In genomic region chr6:135993321-135993720, GRCh38 we compare ENCODE assay signal across 13 cellular contexts.
DNase-seq lines count a peak whose midpoint lies in the region; ATAC-seq and TF ChIP-seq lines count a peak whose summit lies in the region.
"Had no signal": no experiment of that assay in that cellular context is flagged by ENCODE, and none has a peak within 500 bp of the region (broad histone marks: within the 10 kb centered on the region; RNA-seq: fewer than 3 reads in every experiment).

No MANE protein-coding gene starts in this region.

- peaks cover 41% of the 10 kb centered on the region for H3K4me1 Mint-ChIP-seq in HFFc6 (ENCODE audit: low read depth)
- peaks cover 27% of the 10 kb centered on the region for H3K4me1 Mint-ChIP-seq in dendritic cell treated with granulocyte-macrophage colony-stimulating factor and Interleukin-4, amounts not matched to agents 40 ng/mL and 50 ng/mL, for 4 days (ENCODE audit: low read depth)
- H3K4me1 Mint-ChIP-seq: CD8-positive, alpha-beta memory T cell had no signal

- DNase-seq in HFFc6 (no peak), osteoblast (ENCODE audit: insufficient read length, low spot score, missing footprints) (no peak), upper lobe of right lung (no peak), DMS153 treated with DMSO at 0.1 percent for 48 hours (lab: John Stamatoyannopoulos, UW; ENCODE audit: unreplicated experiment) (no peak)
- DNase-seq: Caco-2; CD8-positive, alpha-beta memory T cell; DMS79; EL; GM23248 had no signal

- H3K27me3 ChIP-seq in osteoblast (ENCODE audit: insufficient read depth, low read length) = no peaks in the 10 kb centered on the region
- no peaks in the 10 kb centered on the region for H3K27me3 ChIP-seq in upper lobe of right lung
- H3K27me3 ChIP-seq: BLaER1 had no signal

- no peaks in the 10 kb centered on the region for H3K36me3 ChIP-seq in osteoblast (ENCODE audit: insufficient read depth, low read length)
- H3K36me3 ChIP-seq in upper lobe of right lung = no peaks in the 10 kb centered on the region
- H3K36me3 ChIP-seq: BLaER1 had no signal

- intact Hi-C loops in dendritic cell treated with granulocyte-macrophage colony-stimulating factor and Interleukin-4, amounts not matched to agents 40 ng/mL and 50 ng/mL, for 4 days (cut with micrococcal nuclease) = no loop called here
- intact Hi-C loops in upper lobe of right lung (cut with DNase I) = no loop called here

- H3K36me3 Mint-ChIP-seq in HFFc6 (ENCODE audit: low read depth) = peaks cover 10% of the 10 kb centered on the region; the same call in 1 of the 2 replicates
- no peaks in the 10 kb centered on the region for H3K36me3 Mint-ChIP-seq in dendritic cell treated with granulocyte-macrophage colony-stimulating factor and Interleukin-4, amounts not matched to agents 40 ng/mL and 50 ng/mL, for 4 days (ENCODE audit: low read depth)
- H3K36me3 Mint-ChIP-seq: CD8-positive, alpha-beta memory T cell had no signal

- ATAC-seq in upper lobe of right lung (no peak), HG02852 (IDR thresholded peaks at IDR 0.05; ENCODE audit: unreplicated experiment) (no peak)
- ATAC-seq: HCT116 had no signal

- H4K20me1 ChIP-seq in osteoblast (ENCODE audit: insufficient read depth, low read length) = no peaks in the 10 kb centered on the region
- H4K20me1 ChIP-seq: BLaER1 had no signal

- H3K27me3 Mint-ChIP-seq in HFFc6 (ENCODE audit: insufficient read depth) = no peaks in the 10 kb centered on the region
- no peaks in the 10 kb centered on the region for H3K27me3 Mint-ChIP-seq in dendritic cell treated with granulocyte-macrophage colony-stimulating factor and Interleukin-4, amounts not matched to agents 40 ng/mL and 50 ng/mL, for 4 days

- H3K4me1 ChIP-seq in osteoblast (ENCODE audit: insufficient read depth, low read length) (peaks cover 17% of the 10 kb centered on the region), upper lobe of right lung (no peaks in the 10 kb centered on the region)
- H3K4me1 ChIP-seq: BLaER1, Caco-2 had no signal

- no peak overlapping the region for H3K27ac ChIP-seq in osteoblast (ENCODE audit: low read depth, low read length)
- H3K27ac ChIP-seq in upper lobe of right lung = no peak overlapping the region
- H3K27ac ChIP-seq: BLaER1, GM23248 had no signal

- H3K4me2 ChIP-seq in osteoblast (ENCODE audit: insufficient read depth, low read length) = no peak overlapping the region
- H3K4me2 ChIP-seq: BLaER1 had no signal

- H3K9me3 Mint-ChIP-seq in HFFc6 = no peaks in the 10 kb centered on the region
- no peaks in the 10 kb centered on the region for H3K9me3 Mint-ChIP-seq in dendritic cell treated with granulocyte-macrophage colony-stimulating factor and Interleukin-4, amounts not matched to agents 40 ng/mL and 50 ng/mL, for 4 days

- H3K79me2 ChIP-seq in osteoblast (ENCODE audit: insufficient read depth, low read length) = peaks cover 11% of the 10 kb centered on the region

- H3K4me3 Mint-ChIP-seq in HFFc6 = no peak overlapping the region
- H3K4me3 Mint-ChIP-seq in dendritic cell treated with granulocyte-macrophage colony-stimulating factor and Interleukin-4, amounts not matched to agents 40 ng/mL and 50 ng/mL, for 4 days = no peak overlapping the region
- H3K4me3 Mint-ChIP-seq: CD8-positive, alpha-beta memory T cell had no signal

- TF ChIP-seq CTCF in HFFc6 (IDR thresholded peaks at IDR 0.05) (no peak), osteoblast (IDR thresholded peaks at IDR 0.05; ENCODE audit: extremely low read depth, low read depth, low read length) (no peak), upper lobe of right lung (IDR thresholded peaks at IDR 0.05) (no peak)

- peak overlapping the region; percentile 56 for H2AFZ ChIP-seq in osteoblast (ENCODE audit: low read length)
- H2AFZ ChIP-seq: GM23248 had no signal

- no peaks in the 10 kb centered on the region for H3K9me3 ChIP-seq in osteoblast (ENCODE audit: low read depth, low read length)
- H3K9me3 ChIP-seq in upper lobe of right lung = no peaks in the 10 kb centered on the region
- H3K9me3 ChIP-seq: BLaER1, Caco-2 had no signal

- H3K4me3 ChIP-seq in osteoblast (ENCODE audit: insufficient read depth, low read length) (no peak overlapping the region), upper lobe of right lung (no peak overlapping the region)
- H3K4me3 ChIP-seq: BLaER1, GM23248 had no signal

- H3K27ac Mint-ChIP-seq in HFFc6 = peak overlapping the region; percentile 1; the same call in 1 of the 2 replicates
- peak overlapping the region; percentile 22 for H3K27ac Mint-ChIP-seq in dendritic cell treated with granulocyte-macrophage colony-stimulating factor and Interleukin-4, amounts not matched to agents 40 ng/mL and 50 ng/mL, for 4 days
